In the genomic region with DNA sequence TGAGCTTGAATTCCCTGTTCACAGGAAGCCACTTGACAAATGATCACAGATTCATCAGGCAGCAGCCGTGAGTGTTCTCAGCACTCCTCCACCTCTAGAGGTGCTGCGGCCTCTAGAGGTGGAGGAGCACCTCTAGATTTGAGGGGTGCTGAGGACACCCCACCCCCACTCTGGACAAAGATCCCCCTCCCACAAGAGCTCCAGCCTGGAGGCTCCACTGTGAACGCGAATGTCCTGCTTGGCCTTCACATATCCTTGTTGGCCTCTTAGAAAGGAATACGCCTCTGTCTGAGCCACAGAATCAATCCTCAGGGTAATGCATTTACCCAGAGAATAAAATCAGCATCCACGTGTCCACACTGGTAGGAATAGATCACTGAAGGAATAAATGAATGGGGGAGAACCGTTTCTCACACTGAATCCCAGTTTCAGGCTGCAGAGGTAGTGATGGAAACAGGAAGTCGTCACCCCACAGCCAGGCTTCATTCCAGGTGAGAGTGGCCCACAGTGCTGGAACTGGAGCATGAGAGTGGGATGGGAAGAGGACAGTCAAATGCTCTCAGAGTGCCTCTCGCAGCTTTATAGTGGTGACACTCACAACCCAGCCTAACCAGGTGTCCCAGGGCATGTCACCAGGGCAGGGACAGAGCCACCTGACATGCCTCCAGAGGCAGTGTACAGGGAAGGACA, we compare ENCODE assay signal across 23 cellular contexts. TPM values are rescaled to one million over a fixed set of nuclear protein-coding genes. Genes with fewer than 3 reads are reported as not detected.
DNase-seq lines count a peak whose midpoint lies in the region; ATAC-seq and TF ChIP-seq lines count a peak whose summit lies in the region.
"Had no signal": no experiment of that assay in that cellular context is flagged by ENCODE, and none has a peak within 500 bp of the region (broad histone marks: within the 10 kb centered on the region; RNA-seq: fewer than 3 reads in every experiment).

No MANE protein-coding gene starts in this region.

- WGBS in right cardiac atrium, result 88% methylated on average over 9 of the region's 9 CpGs
- WGBS in lung, 2 donors, result 85 to 87% methylated on average over 9 of the region's 9 CpGs
- WGBS in testis, 2 donors, result 87 to 93% methylated on average over 9 of the region's 9 CpGs

- H3K36me3 Mint-ChIP-seq in activated CD8-positive, alpha-beta memory T cell treated with anti-CD3 and anti-CD28 coated beads, Interleukin-2, amount 10 ng/mL, durations not matched to agents 7 days and 5 days, result no peaks in the 10 kb centered on the region

- H3K9me3 Mint-ChIP-seq in activated CD8-positive, alpha-beta memory T cell treated with anti-CD3 and anti-CD28 coated beads, Interleukin-2, amount 10 ng/mL, durations not matched to agents 7 days and 5 days (ENCODE audit: low read depth), result no peaks in the 10 kb centered on the region
- H3K9me3 Mint-ChIP-seq: activated naive CD4-positive, alpha-beta T cell treated with anti-CD3 and anti-CD28 coated beads, Interleukin-2, amount 50 U/mL, for 72 hours; activated T-helper 1 cell treated with anti-CD3 and anti-CD28 coated beads, Interleukin-12 subunit alpha, Interleukin-12 subunit beta, Interleukin-2, Interleukin-4 antibody, amounts not matched to agents 30 ng/mL and 10 ng/mL and 1 ng/mL, durations not matched to agents 14 hours and 24 hours and 36 hours; CD4-positive, alpha-beta T cell; stimulated activated naive CD8-positive, alpha-beta T cell treated with anti-CD3 and anti-CD28 coated beads, Interleukin-15, Interleukin-2, amounts not matched to agents 100 ng/mL and 50 ng/mL, for 24 hours had no signal

- H3K27me3 Mint-ChIP-seq in activated CD8-positive, alpha-beta memory T cell treated with anti-CD3 and anti-CD28 coated beads, Interleukin-2, amount 10 ng/mL, durations not matched to agents 7 days and 5 days, result no peaks in the 10 kb centered on the region
- H3K27me3 Mint-ChIP-seq: CD4-positive, alpha-beta T cell; stimulated activated naive CD8-positive, alpha-beta T cell treated with anti-CD3 and anti-CD28 coated beads, Interleukin-15, Interleukin-2, amounts not matched to agents 100 ng/mL and 50 ng/mL, for 24 hours had no signal

- H3K4me3 ChIP-seq in left ventricle myocardium inferior (no peak overlapping the region), right cardiac atrium (ENCODE audit: low read length) (no peak overlapping the region), lung (no peak overlapping the region), testis (no peak overlapping the region)
- H3K4me3 ChIP-seq: ascending aorta, transverse colon had no signal

- TF ChIP-seq POLR2A in testis (IDR thresholded peaks at IDR 0.05), result no peak

- intact Hi-C loops in left ventricle myocardium inferior (cut with micrococcal nuclease) (no loop called here), right cardiac atrium (cut with DNase I) (no loop called here), testis (cut with DNase I; ENCODE audit: low total_unique reads) (no loop called here)

- H3K9me3 ChIP-seq in left ventricle myocardium inferior (replicated peaks) (no peaks in the 10 kb centered on the region), right cardiac atrium (ENCODE audit: control insufficient read depth, low read length) (no peaks in the 10 kb centered on the region), lung (ENCODE audit: control insufficient read depth in 2 of 2, insufficient read depth in 1 of 2, low read length in 1 of 2) (no peaks in the 10 kb centered on the region), testis (no peaks in the 10 kb centered on the region)
- H3K9me3 ChIP-seq: ascending aorta, transverse colon had no signal

- CTCF ChIA-PET in activated CD8-positive, alpha-beta memory T cell treated with anti-CD3 and anti-CD28 coated beads, Interleukin-2, amount 10 ng/mL, durations not matched to agents 7 days and 5 days (lab: Charles Lee), result no interaction called here

- H3K4me1 ChIP-seq in left ventricle myocardium inferior, result no peaks in the 10 kb centered on the region
- H3K4me1 ChIP-seq in right cardiac atrium (ENCODE audit: control insufficient read depth, insufficient read depth, low read length), result no peaks in the 10 kb centered on the region
- H3K4me1 ChIP-seq in lung (ENCODE audit: control insufficient read depth in 2 of 2, insufficient read depth in 2 of 2, low read length in 2 of 2), result no peaks in the 10 kb centered on the region
- no peaks in the 10 kb centered on the region for H3K4me1 ChIP-seq in testis
- H3K4me1 ChIP-seq: ascending aorta, transverse colon had no signal

- no peak overlapping the region for H3K4me3 Mint-ChIP-seq in activated CD8-positive, alpha-beta memory T cell treated with anti-CD3 and anti-CD28 coated beads, Interleukin-2, amount 10 ng/mL, durations not matched to agents 7 days and 5 days
- H3K4me3 Mint-ChIP-seq: activated T-helper 1 cell treated with anti-CD3 and anti-CD28 coated beads, Interleukin-12 subunit alpha, Interleukin-12 subunit beta, Interleukin-2, Interleukin-4 antibody, amounts not matched to agents 30 ng/mL and 10 ng/mL and 1 ng/mL, durations not matched to agents 14 hours and 24 hours and 36 hours; CD4-positive, alpha-beta T cell; stimulated activated naive CD8-positive, alpha-beta T cell treated with anti-CD3 and anti-CD28 coated beads, Interleukin-15, Interleukin-2, amounts not matched to agents 100 ng/mL and 50 ng/mL, for 24 hours had no signal

- H3K27ac Mint-ChIP-seq in activated CD8-positive, alpha-beta memory T cell treated with anti-CD3 and anti-CD28 coated beads, Interleukin-2, amount 10 ng/mL, durations not matched to agents 7 days and 5 days, result peak overlapping the region; percentile 2
- H3K27ac Mint-ChIP-seq: activated T-helper 1 cell treated with anti-CD3 and anti-CD28 coated beads, Interleukin-12 subunit alpha, Interleukin-12 subunit beta, Interleukin-2, Interleukin-4 antibody, amounts not matched to agents 30 ng/mL and 10 ng/mL and 1 ng/mL, durations not matched to agents 14 hours and 24 hours and 36 hours; CD4-positive, alpha-beta T cell; stimulated activated naive CD8-positive, alpha-beta T cell treated with anti-CD3 and anti-CD28 coated beads, Interleukin-15, Interleukin-2, amounts not matched to agents 100 ng/mL and 50 ng/mL, for 24 hours had no signal

- peak; percentile 5 for DNase-seq in left ventricle myocardium inferior
- no peak for DNase-seq in right cardiac atrium
- DNase-seq in activated CD8-positive, alpha-beta memory T cell treated with anti-CD3 and anti-CD28 coated beads, Interleukin-2, amount 10 ng/mL, durations not matched to agents 7 days and 5 days, result no peak
- DNase-seq in lung (ENCODE audit: low spot score), result peak; percentile 26
- peak; percentile 6 for DNase-seq in testis
- DNase-seq in NCI-H2196 (lab: John Stamatoyannopoulos, UW; ENCODE audit: unreplicated experiment), result no peak
- DNase-seq: activated CD4-positive, alpha-beta T cell treated with anti-CD3 and anti-CD28 coated beads, Interleukin-2, amount 50 U/mL, for 48 hours; CD4-positive, alpha-beta T cell; dermis blood vessel endothelial cell; EL; IMR-90; NCI-H1092 treated with DMSO at 0.1 percent for 48 hours; NCI-H2029; NCI-H774; occipital lobe; retina; T1000 had no signal

- ATAC-seq in right cardiac atrium (no peak), lung (ENCODE audit: insufficient read depth, low FRiP score) (no peak), GM21723 (IDR thresholded peaks at IDR 0.05; ENCODE audit: unreplicated experiment) (no peak)
- no peak for ATAC-seq in activated CD8-positive, alpha-beta memory T cell treated with anti-CD3 and anti-CD28 coated beads, Interleukin-2, amount 10 ng/mL, durations not matched to agents 7 days and 5 days
- ATAC-seq: activated naive CD4-positive, alpha-beta T cell treated with anti-CD3 and anti-CD28 coated beads, Interleukin-2, amount 50 U/mL, for 72 hours had no signal

- TF ChIP-seq CTCF in left ventricle myocardium inferior (IDR thresholded peaks at IDR 0.05; ENCODE audit: borderline replicate concordance) (no peak), lung (IDR thresholded peaks at IDR 0.05; ENCODE audit: control extremely low read depth, extremely low read depth) (no peak), testis (IDR thresholded peaks at IDR 0.05) (no peak)

- H3K27ac ChIP-seq in left ventricle myocardium inferior (replicated peaks) (no peak overlapping the region), right cardiac atrium (ENCODE audit: low read length) (no peak overlapping the region), lung (ENCODE audit: low read depth in 1 of 2, low read length in 1 of 2) (no peak overlapping the region), testis (no peak overlapping the region)
- H3K27ac ChIP-seq: ascending aorta, transverse colon had no signal

- no peaks in the 10 kb centered on the region for H3K27me3 ChIP-seq in left ventricle myocardium inferior (ENCODE audit: low read depth)
- H3K27me3 ChIP-seq in right cardiac atrium (ENCODE audit: control insufficient read depth, insufficient read depth), result no peaks in the 10 kb centered on the region
- H3K27me3 ChIP-seq in lung (ENCODE audit: control insufficient read depth, insufficient read depth), result no peaks in the 10 kb centered on the region
- H3K27me3 ChIP-seq in testis, result no peaks in the 10 kb centered on the region
- H3K27me3 ChIP-seq: ascending aorta, transverse colon had no signal

- peaks cover 47% of the 10 kb centered on the region for H3K36me3 ChIP-seq in left ventricle myocardium inferior
- peaks cover 2 to 18% of the 10 kb centered on the region in 2 donors for H3K36me3 ChIP-seq in lung (ENCODE audit: control insufficient read depth in 2 of 2, insufficient read depth in 2 of 2, low read length in 2 of 2)
- no peaks in the 10 kb centered on the region for H3K36me3 ChIP-seq in testis (ENCODE audit: low read depth, missing control alignments)

- H3K4me1 Mint-ChIP-seq in activated CD8-positive, alpha-beta memory T cell treated with anti-CD3 and anti-CD28 coated beads, Interleukin-2, amount 10 ng/mL, durations not matched to agents 7 days and 5 days, result peaks cover 4% of the 10 kb centered on the region

RNA-seq across cellular contexts. Expression of gene NPEPL1, which starts 16.6 kb away (rescaled TPM):
- total RNA-seq in left ventricle myocardium inferior (33.6 TPM), right cardiac atrium (10 to 100 TPM; 22.0 to 28.8 (median 23.0) TPM), lung (10 to 100 TPM; 24.3 to 46.2 TPM), testis (10 to 100 TPM; 56.3 to 79.9 TPM)
- polyA plus RNA-seq in right cardiac atrium (26.1 TPM), lung (10 to 100 TPM; 36.4 to 46.0 TPM), testis (ENCODE audit: insufficient read depth, low read depth, low replicate concordance) (47.6 TPM)
- total RNA-seq in activated CD8-positive, alpha-beta memory T cell treated with anti-CD3 and anti-CD28 coated beads, Interleukin-2, amount 10 ng/mL, durations not matched to agents 7 days and 5 days, result 10 to 100 TPM; 19.3 to 30.4 TPM

RNA-seq across cellular contexts. Expression of gene STX16, which starts 58.1 kb away (rescaled TPM):
- total RNA-seq in left ventricle myocardium inferior (28.0 TPM), right cardiac atrium (10 to 100 TPM; 28.0 to 35.0 (median 33.3) TPM), lung (10 to 100 TPM; 51.9 to 85.2 TPM), testis (100 to 1,000 TPM; 107 to 124 TPM)
- polyA plus RNA-seq in right cardiac atrium (28.8 TPM), lung (10 to 100 TPM; 37.1 to 42.0 TPM), testis (ENCODE audit: insufficient read depth, low read depth, low replicate concordance) (79.3 TPM)
- total RNA-seq in activated CD8-positive, alpha-beta memory T cell treated with anti-CD3 and anti-CD28 coated beads, Interleukin-2, amount 10 ng/mL, durations not matched to agents 7 days and 5 days, result 100 to 1,000 TPM; 120 to 165 TPM

Comparison
In these comparisons a context has a peak if more than half of its experiments do, and no peak if none do; other contexts are left out.
1. DNase-seq: peak in left ventricle myocardium inferior (single experiment), lung (single experiment) and testis (single experiment); none in right cardiac atrium (0 of 3), activated CD8-positive, alpha-beta memory T cell treated with anti-CD3 and anti-CD28 coated beads, Interleukin-2, amount 10 ng/mL, durations not matched to agents 7 days and 5 days (single experiment) and NCI-H2196 (single experiment).